ENCODE assay signal across 2 cellular contexts in genomic region chr14:103386632-103387329, GRCh38.
TF ChIP-seq lines count a peak whose summit lies in the region.

No MANE protein-coding gene starts in this region.

TF ChIP-seq in H1, 55 proteins besides CTCF, POLR2A, EP300 and RAD21 (continued from another document):
- no peak for TF ChIP-seq SIN3A (conservative IDR thresholded peaks at IDR 0.05 in 1 of 2, IDR thresholded peaks at IDR 0.05 in 1 of 2; ENCODE audit: low read depth in 1 of 2, low read length in 2 of 2)
- TF ChIP-seq RBBP5 (IDR thresholded peaks at IDR 0.05; ENCODE audit: borderline replicate concordance, low read depth, low read length): no peak
- TF ChIP-seq TEAD4 (IDR thresholded peaks at IDR 0.05; ENCODE audit: low read depth, low read length): no peak
- TF ChIP-seq CBX5 (IDR thresholded peaks at IDR 0.05; ENCODE audit: low read depth, low read length): no peak
- no peak for TF ChIP-seq EGR1 (IDR thresholded peaks at IDR 0.05; ENCODE audit: borderline replicate concordance, low read depth, low read length)
- no peak for TF ChIP-seq SIX5 (IDR thresholded peaks at IDR 0.05; ENCODE audit: low read depth, low read length)
- TF ChIP-seq GABPA (IDR thresholded peaks at IDR 0.05; ENCODE audit: borderline replicate concordance, insufficient read depth, low read length): no peak
- no peak for TF ChIP-seq CHD2 (IDR thresholded peaks at IDR 0.05; ENCODE audit: low read length)
- no peak for TF ChIP-seq TAF7 (optimal IDR thresholded peaks at IDR 0.05; ENCODE audit: borderline replicate concordance, low read depth, low read length)
- TF ChIP-seq RXRA (IDR thresholded peaks at IDR 0.05; ENCODE audit: insufficient read depth, low read depth, low read length): no peak
- no peak for TF ChIP-seq KDM4A (IDR thresholded peaks at IDR 0.05; ENCODE audit: low read depth, low read length, severe bottlenecking)
- no peak for TF ChIP-seq RFX5 (IDR thresholded peaks at IDR 0.05; ENCODE audit: borderline replicate concordance, low read depth, low read length)
- no peak for TF ChIP-seq HDAC6 (IDR thresholded peaks at IDR 0.05; ENCODE audit: low read depth, low read length)
- TF ChIP-seq CREB1 (IDR thresholded peaks at IDR 0.05): no peak
- TF ChIP-seq KDM5A (IDR thresholded peaks at IDR 0.05; ENCODE audit: low read length): no peak
- no peak for TF ChIP-seq SUZ12 (IDR thresholded peaks at IDR 0.05; ENCODE audit: low read length)
- TF ChIP-seq SRF (IDR thresholded peaks at IDR 0.05; ENCODE audit: low read depth, low read length): no peak

TF ChIP-seq in neural cell, 6 proteins besides CTCF, POLR2A, EP300 and RAD21 (continued from another document):
- TF ChIP-seq REST (IDR thresholded peaks at IDR 0.05; ENCODE audit: borderline replicate concordance) (no peak), POLR2AphosphoS5 (IDR thresholded peaks at IDR 0.05) (no peak), SMC3 (conservative IDR thresholded peaks at IDR 0.05; ENCODE audit: poor library complexity) (no peak), TAF1 (IDR thresholded peaks at IDR 0.05; ENCODE audit: low read depth) (no peak)
TF ChIP-seq in neural cell: peak in this region for 0.
